Comparison of ENCODE assay signal across 8 cellular contexts in the genomic region with DNA sequence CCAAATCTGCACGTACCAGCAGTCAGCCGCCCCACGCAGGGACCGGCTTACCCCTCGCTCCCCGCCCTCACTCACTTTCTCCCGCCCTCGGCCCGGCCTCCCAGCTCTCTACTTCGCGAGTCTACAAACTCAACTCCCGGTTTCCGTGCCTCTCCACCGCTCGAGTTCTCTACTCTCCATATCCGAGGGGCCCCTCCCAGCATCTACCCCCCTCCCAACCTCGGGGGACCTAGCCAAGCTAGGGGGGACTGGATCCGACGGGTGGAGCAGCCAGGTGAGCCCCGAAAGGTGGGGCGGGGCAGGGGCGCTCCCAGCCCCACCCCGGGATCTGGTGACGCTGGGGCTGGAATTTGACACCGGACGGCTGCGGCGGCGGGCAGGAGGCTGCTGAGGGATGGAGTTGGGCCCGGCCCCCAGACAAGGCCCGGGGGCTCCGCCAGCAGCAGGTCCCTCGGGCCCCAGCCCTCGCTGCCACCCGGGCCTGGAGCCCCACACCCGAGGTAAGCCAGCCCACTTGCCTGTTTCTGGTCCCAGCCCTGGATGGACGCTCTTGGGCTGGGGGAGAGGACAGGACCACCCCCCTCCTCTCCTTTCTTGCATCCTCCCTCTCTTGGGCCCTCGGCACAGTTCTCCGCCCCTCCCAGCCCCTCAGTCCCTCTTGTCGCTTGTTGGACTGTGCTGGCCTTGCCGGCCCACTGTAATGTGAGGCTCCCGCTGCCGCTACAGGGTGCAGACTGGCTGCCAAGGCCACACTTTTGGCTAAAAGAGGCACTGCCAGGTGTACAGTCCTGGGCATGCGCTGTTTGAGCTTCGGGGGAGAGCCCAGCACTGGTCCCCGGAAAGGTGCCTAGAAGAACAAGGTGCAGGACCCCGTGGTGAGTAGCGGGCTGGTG. TPM values are rescaled to one million over a fixed set of nuclear protein-coding genes. Genes with fewer than 3 reads are reported as not detected.
DNase-seq lines count a peak whose midpoint lies in the region; ATAC-seq and TF ChIP-seq lines count a peak whose summit lies in the region.

Gene ARTN (plus strand): TSS at position 416 of the 893 bp plus-strand sequence. CDS start 1,856 bp downstream, outside the sequence.

- H3K9me3 Mint-ChIP-seq in activated T-helper 17 cell treated with anti-CD3 and anti-CD28 coated beads, Interleukin-2, amount 50 U/mL, for 72 hours, result no peaks in the 10 kb centered on the region

- peaks cover 11% of the 10 kb centered on the region for H3K36me3 Mint-ChIP-seq in activated T-helper 17 cell treated with anti-CD3 and anti-CD28 coated beads, Interleukin-2, amount 50 U/mL, for 72 hours (ENCODE audit: low read depth)

- peak; percentile 14 for ATAC-seq in Right ventricle myocardium superior (ENCODE audit: poor library complexity)
- peak; percentile 7 for ATAC-seq in activated T-helper 17 cell treated with anti-CD3 and anti-CD28 coated beads, Interleukin-2, amount 50 U/mL, for 72 hours (replicated peaks)
- ATAC-seq in stimulated activated naive CD8-positive, alpha-beta T cell treated with anti-CD3 and anti-CD28 coated beads, Interleukin-15, Interleukin-2, amounts not matched to agents 100 U/mL and 50 U/mL, for 24 hours, result peak; percentile 1
- ATAC-seq in GM18861 (IDR thresholded peaks at IDR 0.05; ENCODE audit: unreplicated experiment), result no peak

- peaks cover 14% of the 10 kb centered on the region for H3K27me3 Mint-ChIP-seq in activated T-helper 17 cell treated with anti-CD3 and anti-CD28 coated beads, Interleukin-2, amount 50 U/mL, for 72 hours

- DNase-seq in Right ventricle myocardium superior, result no peak
- DNase-seq in cardiac septum (ENCODE audit: low spot score), result no peak
- no peak for DNase-seq in stimulated activated naive CD8-positive, alpha-beta T cell treated with anti-CD3 and anti-CD28 coated beads, Interleukin-15, Interleukin-2, amounts not matched to agents 100 U/mL and 50 U/mL, for 24 hours
- no peak for DNase-seq in GM13976 (ENCODE audit: low spot score)
- DNase-seq in putamen (ENCODE audit: low spot score), result no peak

- H3K4me3 Mint-ChIP-seq in activated T-helper 17 cell treated with anti-CD3 and anti-CD28 coated beads, Interleukin-2, amount 50 U/mL, for 72 hours, result peak within 1 kb of the TSS; percentile 49

- H3K4me1 Mint-ChIP-seq in activated T-helper 17 cell treated with anti-CD3 and anti-CD28 coated beads, Interleukin-2, amount 50 U/mL, for 72 hours, result peaks cover 3% of the 10 kb centered on the region

- no peak within 1 kb of the TSS for H3K27ac Mint-ChIP-seq in activated T-helper 17 cell treated with anti-CD3 and anti-CD28 coated beads, Interleukin-2, amount 50 U/mL, for 72 hours

- TF ChIP-seq CTCF in GM13976 (IDR thresholded peaks at IDR 0.05; ENCODE audit: borderline replicate concordance, control extremely low read depth, extremely low read depth, insufficient read depth, missing control alignments), result no peak

- peak within 1 kb of the TSS; percentile 55 for H3K4me3 ChIP-seq in iPS-11a (ENCODE audit: low read depth, low read length)

- intact Hi-C loops in Right ventricle myocardium superior (cut with DNase I) (loop anchor here (2.0 to 10.0 kb wide), 2 partner anchors 169 to 409 kb away; no protein-coding TSS in a partner anchor), cardiac septum (cut with DNase I) (loop anchor here (1.0 to 2.0 kb wide), 2 partner anchors 170 to 405 kb away; no protein-coding TSS in a partner anchor)

- in situ Hi-C loops in GM13976 (cut with MboI; ENCODE audit: low sequenced_read_pairs, unreplicated experiment), result loop anchor here (10.0 to 25.0 kb wide), 3 partner anchors 169 to 696 kb away; partner anchors contain the start of gene PTPRF

RNA-seq across cellular contexts. Expression of gene ARTN, which starts in this region (rescaled TPM):
- total RNA-seq in Right ventricle myocardium superior (not detected), cardiac septum (0.70 TPM)
- total RNA-seq in activated T-helper 17 cell treated with anti-CD3 and anti-CD28 coated beads, Interleukin-2, amount 50 U/mL, for 72 hours, result under 1 TPM in 1 of 2 donors, not detected in 1; 0.32 TPM

Comparison
In these comparisons a context has a peak if more than half of its experiments do, and no peak if none do; other contexts are left out.
1. Peak in ATAC-seq in Right ventricle myocardium superior; RNA of the gene not detected or under 1 TPM.
2. Peak in ATAC-seq in activated T-helper 17 cell treated with anti-CD3 and anti-CD28 coated beads, Interleukin-2, amount 50 U/mL, for 72 hours; RNA of the gene not detected or under 1 TPM.